2 cellular contexts compared by ENCODE assay signal in genomic region chr19:41219924-41220567, GRCh38.
TF ChIP-seq lines count a peak whose summit lies in the region.

No MANE protein-coding gene starts in this region.

TF ChIP-seq in HEK293, 187 proteins besides CTCF, POLR2A, EP300 and RAD21 (continued from another document and continues in another):
- TF ChIP-seq ZNF398 (tag by site-specific recombination; IDR thresholded peaks at IDR 0.05) (peak; percentile 93), EGR2 (tag by site-specific recombination; IDR thresholded peaks at IDR 0.05; ENCODE audit: low read depth) (peak; percentile 79), ZNF16 (tag by site-specific recombination; IDR thresholded peaks at IDR 0.05; ENCODE audit: low read depth) (no peak), ZNF660 (tag by site-specific recombination; IDR thresholded peaks at IDR 0.05) (no peak), ZNF221 (tag by site-specific recombination; IDR thresholded peaks at IDR 0.05; ENCODE audit: borderline replicate concordance) (no peak), ZNF18 (tag by site-specific recombination; IDR thresholded peaks at IDR 0.05) (no peak), ZIC2 (tag by site-specific recombination; IDR thresholded peaks at IDR 0.05) (no peak), GLIS2 (tag by site-specific recombination; IDR thresholded peaks at IDR 0.05) (no peak), ZNF324 (tag by site-specific recombination; IDR thresholded peaks at IDR 0.05) (no peak), ZBTB10 (tag by site-specific recombination; IDR thresholded peaks at IDR 0.05) (0 out of 2 replicates have a peak, but pooled peaks have one; percentile 12), ZNF404 (tag by site-specific recombination; IDR thresholded peaks at IDR 0.05) (no peak), ZNF19 (tag by site-specific recombination; IDR thresholded peaks at IDR 0.05; ENCODE audit: low read depth) (no peak), ZBTB11 (tag by site-specific recombination; conservative IDR thresholded peaks at IDR 0.05; ENCODE audit: low read depth) (no peak), FEZF1 (tag by site-specific recombination; IDR thresholded peaks at IDR 0.05) (no peak), ZEB2 (tag by site-specific recombination; IDR thresholded peaks at IDR 0.05) (no peak)
- TF ChIP-seq, protein P1, sequence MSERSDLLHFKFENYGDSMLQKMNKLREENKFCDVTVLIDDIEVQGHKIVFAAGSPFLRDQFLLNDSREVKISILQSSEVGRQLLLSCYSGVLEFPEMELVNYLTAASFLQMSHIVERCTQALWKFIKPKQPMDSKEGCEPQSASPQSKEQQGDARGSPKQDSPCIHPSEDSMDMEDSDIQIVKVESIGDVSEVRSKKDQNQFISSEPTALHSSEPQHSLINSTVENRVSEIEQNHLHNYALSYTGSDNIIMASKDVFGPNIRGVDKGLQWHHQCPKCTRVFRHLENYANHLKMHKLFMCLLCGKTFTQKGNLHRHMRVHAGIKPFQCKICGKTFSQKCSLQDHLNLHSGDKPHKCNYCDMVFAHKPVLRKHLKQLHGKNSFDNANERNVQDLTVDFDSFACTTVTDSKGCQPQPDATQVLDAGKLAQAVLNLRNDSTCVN (tag by site-specific recombination; optimal IDR thresholded peaks at IDR 0.05), result peak; percentile 8

TF ChIP-seq in K562, 482 proteins besides CTCF, POLR2A, EP300 and RAD21 (continued from another document and continues in another):
- TF ChIP-seq, protein P2, sequence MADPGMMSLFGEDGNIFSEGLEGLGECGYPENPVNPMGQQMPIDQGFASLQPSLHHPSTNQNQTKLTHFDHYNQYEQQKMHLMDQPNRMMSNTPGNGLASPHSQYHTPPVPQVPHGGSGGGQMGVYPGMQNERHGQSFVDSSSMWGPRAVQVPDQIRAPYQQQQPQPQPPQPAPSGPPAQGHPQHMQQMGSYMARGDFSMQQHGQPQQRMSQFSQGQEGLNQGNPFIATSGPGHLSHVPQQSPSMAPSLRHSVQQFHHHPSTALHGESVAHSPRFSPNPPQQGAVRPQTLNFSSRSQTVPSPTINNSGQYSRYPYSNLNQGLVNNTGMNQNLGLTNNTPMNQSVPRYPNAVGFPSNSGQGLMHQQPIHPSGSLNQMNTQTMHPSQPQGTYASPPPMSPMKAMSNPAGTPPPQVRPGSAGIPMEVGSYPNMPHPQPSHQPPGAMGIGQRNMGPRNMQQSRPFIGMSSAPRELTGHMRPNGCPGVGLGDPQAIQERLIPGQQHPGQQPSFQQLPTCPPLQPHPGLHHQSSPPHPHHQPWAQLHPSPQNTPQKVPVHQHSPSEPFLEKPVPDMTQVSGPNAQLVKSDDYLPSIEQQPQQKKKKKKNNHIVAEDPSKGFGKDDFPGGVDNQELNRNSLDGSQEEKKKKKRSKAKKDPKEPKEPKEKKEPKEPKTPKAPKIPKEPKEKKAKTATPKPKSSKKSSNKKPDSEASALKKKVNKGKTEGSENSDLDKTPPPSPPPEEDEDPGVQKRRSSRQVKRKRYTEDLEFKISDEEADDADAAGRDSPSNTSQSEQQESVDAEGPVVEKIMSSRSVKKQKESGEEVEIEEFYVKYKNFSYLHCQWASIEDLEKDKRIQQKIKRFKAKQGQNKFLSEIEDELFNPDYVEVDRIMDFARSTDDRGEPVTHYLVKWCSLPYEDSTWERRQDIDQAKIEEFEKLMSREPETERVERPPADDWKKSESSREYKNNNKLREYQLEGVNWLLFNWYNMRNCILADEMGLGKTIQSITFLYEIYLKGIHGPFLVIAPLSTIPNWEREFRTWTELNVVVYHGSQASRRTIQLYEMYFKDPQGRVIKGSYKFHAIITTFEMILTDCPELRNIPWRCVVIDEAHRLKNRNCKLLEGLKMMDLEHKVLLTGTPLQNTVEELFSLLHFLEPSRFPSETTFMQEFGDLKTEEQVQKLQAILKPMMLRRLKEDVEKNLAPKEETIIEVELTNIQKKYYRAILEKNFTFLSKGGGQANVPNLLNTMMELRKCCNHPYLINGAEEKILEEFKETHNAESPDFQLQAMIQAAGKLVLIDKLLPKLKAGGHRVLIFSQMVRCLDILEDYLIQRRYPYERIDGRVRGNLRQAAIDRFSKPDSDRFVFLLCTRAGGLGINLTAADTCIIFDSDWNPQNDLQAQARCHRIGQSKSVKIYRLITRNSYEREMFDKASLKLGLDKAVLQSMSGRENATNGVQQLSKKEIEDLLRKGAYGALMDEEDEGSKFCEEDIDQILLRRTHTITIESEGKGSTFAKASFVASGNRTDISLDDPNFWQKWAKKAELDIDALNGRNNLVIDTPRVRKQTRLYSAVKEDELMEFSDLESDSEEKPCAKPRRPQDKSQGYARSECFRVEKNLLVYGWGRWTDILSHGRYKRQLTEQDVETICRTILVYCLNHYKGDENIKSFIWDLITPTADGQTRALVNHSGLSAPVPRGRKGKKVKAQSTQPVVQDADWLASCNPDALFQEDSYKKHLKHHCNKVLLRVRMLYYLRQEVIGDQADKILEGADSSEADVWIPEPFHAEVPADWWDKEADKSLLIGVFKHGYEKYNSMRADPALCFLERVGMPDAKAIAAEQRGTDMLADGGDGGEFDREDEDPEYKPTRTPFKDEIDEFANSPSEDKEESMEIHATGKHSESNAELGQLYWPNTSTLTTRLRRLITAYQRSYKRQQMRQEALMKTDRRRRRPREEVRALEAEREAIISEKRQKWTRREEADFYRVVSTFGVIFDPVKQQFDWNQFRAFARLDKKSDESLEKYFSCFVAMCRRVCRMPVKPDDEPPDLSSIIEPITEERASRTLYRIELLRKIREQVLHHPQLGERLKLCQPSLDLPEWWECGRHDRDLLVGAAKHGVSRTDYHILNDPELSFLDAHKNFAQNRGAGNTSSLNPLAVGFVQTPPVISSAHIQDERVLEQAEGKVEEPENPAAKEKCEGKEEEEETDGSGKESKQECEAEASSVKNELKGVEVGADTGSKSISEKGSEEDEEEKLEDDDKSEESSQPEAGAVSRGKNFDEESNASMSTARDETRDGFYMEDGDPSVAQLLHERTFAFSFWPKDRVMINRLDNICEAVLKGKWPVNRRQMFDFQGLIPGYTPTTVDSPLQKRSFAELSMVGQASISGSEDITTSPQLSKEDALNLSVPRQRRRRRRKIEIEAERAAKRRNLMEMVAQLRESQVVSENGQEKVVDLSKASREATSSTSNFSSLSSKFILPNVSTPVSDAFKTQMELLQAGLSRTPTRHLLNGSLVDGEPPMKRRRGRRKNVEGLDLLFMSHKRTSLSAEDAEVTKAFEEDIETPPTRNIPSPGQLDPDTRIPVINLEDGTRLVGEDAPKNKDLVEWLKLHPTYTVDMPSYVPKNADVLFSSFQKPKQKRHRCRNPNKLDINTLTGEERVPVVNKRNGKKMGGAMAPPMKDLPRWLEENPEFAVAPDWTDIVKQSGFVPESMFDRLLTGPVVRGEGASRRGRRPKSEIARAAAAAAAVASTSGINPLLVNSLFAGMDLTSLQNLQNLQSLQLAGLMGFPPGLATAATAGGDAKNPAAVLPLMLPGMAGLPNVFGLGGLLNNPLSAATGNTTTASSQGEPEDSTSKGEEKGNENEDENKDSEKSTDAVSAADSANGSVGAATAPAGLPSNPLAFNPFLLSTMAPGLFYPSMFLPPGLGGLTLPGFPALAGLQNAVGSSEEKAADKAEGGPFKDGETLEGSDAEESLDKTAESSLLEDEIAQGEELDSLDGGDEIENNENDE (IDR thresholded peaks at IDR 0.05; ENCODE audit: low read depth, low read length), result no peak
- TF ChIP-seq FOXM1 (IDR thresholded peaks at IDR 0.05; ENCODE audit: low read depth) (peak; percentile 44; the same call in 1 of the 2 replicates), FOXM1 (CRISPR knock-in tag; IDR thresholded peaks at IDR 0.05; ENCODE audit: low read depth) (no peak), SNRNP70 (optimal IDR thresholded peaks at IDR 0.05; ENCODE audit: low read depth, low read length) (no peak), MIER1 (IDR thresholded peaks at IDR 0.05; ENCODE audit: low read depth) (no peak), GTF2F1 (IDR thresholded peaks at IDR 0.05; ENCODE audit: low read depth, low read length) (no peak), ZBTB17 (CRISPR knock-in tag; IDR thresholded peaks at IDR 0.05) (no peak), TARDBP (IDR thresholded peaks at IDR 0.05) (no peak), HMBOX1 (IDR thresholded peaks at IDR 0.05) (no peak), NR4A1 (CRISPR knock-in tag; IDR thresholded peaks at IDR 0.05) (no peak), NR4A1 (tag; IDR thresholded peaks at IDR 0.05) (no peak), HNRNPUL1 (IDR thresholded peaks at IDR 0.05; ENCODE audit: low read length) (no peak), MEIS2 (IDR thresholded peaks at IDR 0.05; ENCODE audit: partially characterized antibody) (no peak), NR1H2 (CRISPR knock-in tag; IDR thresholded peaks at IDR 0.05) (no peak), ARID1B (IDR thresholded peaks at IDR 0.05) (peak; percentile 95), GTF2A2 (tag; IDR thresholded peaks at IDR 0.05) (no peak), MCM2 (IDR thresholded peaks at IDR 0.05; ENCODE audit: low read depth) (no peak), ZNF436 (CRISPR knock-in tag; IDR thresholded peaks at IDR 0.05) (no peak), NFE2 (IDR thresholded peaks at IDR 0.05; ENCODE audit: low read depth) (no peak), ZNF318 (IDR thresholded peaks at IDR 0.05; ENCODE audit: borderline replicate concordance in 1 of 2, low read depth in 1 of 2) (no peak), ZNF12 (CRISPR knock-in tag; IDR thresholded peaks at IDR 0.05) (no peak), ESRRA (IDR thresholded peaks at IDR 0.05; ENCODE audit: borderline replicate concordance, low read depth) (no peak), SRSF7 (optimal IDR thresholded peaks at IDR 0.05; ENCODE audit: low read depth, low read length) (no peak)
- TF ChIP-seq, protein P3, sequence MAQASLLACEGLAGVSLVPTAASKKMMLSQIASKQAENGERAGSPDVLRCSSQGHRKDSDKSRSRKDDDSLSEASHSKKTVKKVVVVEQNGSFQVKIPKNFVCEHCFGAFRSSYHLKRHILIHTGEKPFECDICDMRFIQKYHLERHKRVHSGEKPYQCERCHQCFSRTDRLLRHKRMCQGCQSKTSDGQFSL (CRISPR knock-in tag; IDR thresholded peaks at IDR 0.05), result no peak
- TF ChIP-seq, protein P3 (tag; IDR thresholded peaks at IDR 0.05), result no peak
- TF ChIP-seq, protein P4, sequence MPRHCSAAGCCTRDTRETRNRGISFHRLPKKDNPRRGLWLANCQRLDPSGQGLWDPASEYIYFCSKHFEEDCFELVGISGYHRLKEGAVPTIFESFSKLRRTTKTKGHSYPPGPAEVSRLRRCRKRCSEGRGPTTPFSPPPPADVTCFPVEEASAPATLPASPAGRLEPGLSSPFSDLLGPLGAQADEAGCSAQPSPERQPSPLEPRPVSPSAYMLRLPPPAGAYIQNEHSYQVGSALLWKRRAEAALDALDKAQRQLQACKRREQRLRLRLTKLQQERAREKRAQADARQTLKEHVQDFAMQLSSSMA (CRISPR knock-in tag; IDR thresholded peaks at IDR 0.05), result no peak
